8 cellular contexts compared by ENCODE assay signal in the genomic region with DNA sequence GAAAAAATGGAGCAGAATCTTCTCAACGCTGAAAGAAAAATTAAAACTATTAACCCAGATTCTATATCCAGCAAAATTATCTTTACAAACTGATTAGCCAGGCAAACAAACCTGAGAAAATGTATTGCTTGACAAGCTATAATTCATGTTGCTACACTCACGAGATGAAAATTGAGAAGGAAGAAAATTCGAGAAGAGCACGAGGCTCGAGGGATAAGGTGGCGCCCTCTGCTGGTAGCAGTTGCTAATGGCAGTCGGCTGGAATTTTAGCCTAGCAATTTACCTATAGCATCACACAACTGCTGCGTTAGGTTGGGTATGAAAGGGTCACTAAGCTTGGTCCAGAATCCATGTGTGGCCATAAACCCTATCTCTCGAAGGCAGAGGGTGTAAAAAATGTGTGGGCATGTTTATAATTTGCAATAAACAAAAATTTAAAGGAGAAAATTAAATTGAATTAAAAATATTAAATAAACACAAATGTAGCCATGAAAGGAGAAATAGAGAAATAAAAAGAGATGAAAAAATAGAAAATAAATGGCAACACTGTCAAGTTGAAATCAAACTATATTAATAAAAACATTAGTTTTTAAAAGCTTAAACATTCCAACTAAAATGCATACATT.
DNase-seq lines count a peak whose midpoint lies in the region; ATAC-seq and TF ChIP-seq lines count a peak whose summit lies in the region.

No MANE protein-coding gene starts in this region.

- ATAC-seq in right lobe of liver (peak; percentile 58 to 69 (median 64)), GM18873 (IDR thresholded peaks at IDR 0.05; ENCODE audit: low FRiP score, unreplicated experiment) (no peak)

- no peaks in the 10 kb centered on the region for H3K4me1 ChIP-seq in right lobe of liver

- peak; percentile 50 to 88 (median 84) for TF ChIP-seq CTCF in right lobe of liver (IDR thresholded peaks at IDR 0.05)

- 15% methylated on average over 9 of the region's 9 CpGs for WGBS in right lobe of liver (ENCODE audit: insufficient coverage, low coverage, low lambda C conversion rate, missing lambda C conversion rate)

- H3K27ac ChIP-seq in right lobe of liver = no peak overlapping the region

- no peaks in the 10 kb centered on the region for H3K9me3 ChIP-seq in right lobe of liver

- TF ChIP-seq POLR2A in right lobe of liver (IDR thresholded peaks at IDR 0.05) = no peak

- no peaks in the 10 kb centered on the region for H3K27me3 ChIP-seq in right lobe of liver

- intact Hi-C loops in right lobe of liver (cut with DNase I) = no loop called here

- peak; percentile 2 for DNase-seq in stimulated activated CD4-positive, alpha-beta T cell treated with anti-CD3 and anti-CD28 coated beads, Interleukin-12 subunit alpha, Interleukin-12 subunit beta, amount 100 ng/mL, for 4 hours
- DNase-seq in stimulated activated CD4-positive, alpha-beta T cell treated with anti-CD3 and anti-CD28 coated beads, Interleukin-4, amount 100 ng/mL, for 4 hours = no peak
- DNase-seq in HK-2 (ENCODE audit: unreplicated experiment) (peak; percentile 46), RKO (ENCODE audit: low spot score) (peak; percentile 78), T47D (ENCODE audit: low read depth in 1 of 2, low spot score in 1 of 2) (peak; percentile 4 to 61), right lobe of liver (peak in 2 of 3 donors; percentile 35 to 36), NCI-H1436 (lab: John Stamatoyannopoulos, UW) (no peak)

- H3K4me3 ChIP-seq in right lobe of liver = no peak overlapping the region

- H3K36me3 ChIP-seq in right lobe of liver = no peaks in the 10 kb centered on the region

- in situ Hi-C loops in T47D (cut with HindIII; ENCODE audit: low pct_unique_long_range_greater_than_20kb, low sequenced_read_pairs) = no loop called here

Comparison
In these comparisons a context has a peak if more than half of its experiments do, and no peak if none do; other contexts are left out.
1. DNase-seq: peak in stimulated activated CD4-positive, alpha-beta T cell treated with anti-CD3 and anti-CD28 coated beads, Interleukin-12 subunit alpha, Interleukin-12 subunit beta, amount 100 ng/mL, for 4 hours (single experiment), HK-2 (single experiment), RKO (single experiment), T47D (2 of 2) and right lobe of liver (2 of 3); none in stimulated activated CD4-positive, alpha-beta T cell treated with anti-CD3 and anti-CD28 coated beads, Interleukin-4, amount 100 ng/mL, for 4 hours (0 of 2) and NCI-H1436 (single experiment).